12 cellular contexts compared by ENCODE assay signal in genomic region chr15:80550219-80550909, GRCh38.
DNase-seq lines count a peak whose midpoint lies in the region; ATAC-seq and TF ChIP-seq lines count a peak whose summit lies in the region.
"Had no signal": no experiment of that assay in that cellular context is flagged by ENCODE, and none has a peak within 500 bp of the region (broad histone marks: within the 10 kb centered on the region; RNA-seq: fewer than 3 reads in every experiment).

No MANE protein-coding gene starts in this region.

- H3K36me3 ChIP-seq in adipocyte (ENCODE audit: control insufficient read depth, insufficient read depth, low read length, severe bottlenecking) (peaks cover 3% of the 10 kb centered on the region), esophagus squamous epithelium (no peaks in the 10 kb centered on the region)

- TF ChIP-seq POLR2A in esophagus squamous epithelium (IDR thresholded peaks at IDR 0.05): no peak

- no peak for TF ChIP-seq CTCF in esophagus squamous epithelium (IDR thresholded peaks at IDR 0.05)

- H3K27me3 ChIP-seq in adipocyte (replicated peaks; ENCODE audit: control insufficient read depth, insufficient read depth, low read length) (no peaks in the 10 kb centered on the region), esophagus squamous epithelium (no peaks in the 10 kb centered on the region)

- no peak overlapping the region for H3K27ac ChIP-seq in esophagus squamous epithelium
- H3K27ac ChIP-seq: KMS-11 had no signal

- intact Hi-C loops in esophagus squamous epithelium (cut with DNase I): no loop called here

- H3K9me3 ChIP-seq in adipocyte (ENCODE audit: control insufficient read depth, low read length) (no peaks in the 10 kb centered on the region), esophagus squamous epithelium (no peaks in the 10 kb centered on the region)

- H3K4me1 ChIP-seq in adipocyte (ENCODE audit: control insufficient read depth, insufficient read depth, low read length) (peaks cover 30% of the 10 kb centered on the region), esophagus squamous epithelium (no peaks in the 10 kb centered on the region)

- 54 to 61% methylated on average over 4 to 5 of the region's 5 CpGs for WGBS in esophagus squamous epithelium, 2 donors

- peak; percentile 72 for DNase-seq in AG08396 (ENCODE audit: low spot score)
- peak; percentile 92 for DNase-seq in adipocyte (ENCODE audit: low read depth)
- peak; percentile 31 for DNase-seq in kidney glomerular epithelial cell (lab: John Stamatoyannopoulos, UW)
- DNase-seq in RPMI8226: no peak
- DNase-seq in hypothalamus (lab: John Stamatoyannopoulos, UW): no peak
- DNase-seq in esophagus squamous epithelium (lab: John Stamatoyannopoulos, UW): no peak
- DNase-seq: activated CD4-positive, alpha-beta T cell treated with anti-CD3 and anti-CD28 coated beads, Interleukin-2, amount 10 ng/mL, durations not matched to agents 24 days and 14 days; caudate nucleus; CD4-positive, alpha-beta T cell had no signal

- peak overlapping the region; percentile 63 for H3K4me3 ChIP-seq in adipocyte (ENCODE audit: low read length)
- H3K4me3 ChIP-seq in esophagus squamous epithelium: no peak overlapping the region

- peak overlapping the region; percentile 65 for H3K9ac ChIP-seq in adipocyte (ENCODE audit: low read length)
- H3K9ac ChIP-seq: KMS-11 had no signal

- ATAC-seq in HG02571 (IDR thresholded peaks at IDR 0.05; ENCODE audit: unreplicated experiment) (peak; percentile 59), HG03039 (IDR thresholded peaks at IDR 0.05; ENCODE audit: unreplicated experiment) (no peak)

Comparison
In these comparisons a context has a peak if more than half of its experiments do, and no peak if none do; other contexts are left out.
1. DNase-seq: peak in AG08396 (single experiment), adipocyte (single experiment) and kidney glomerular epithelial cell (single experiment); none in RPMI8226 (single experiment), hypothalamus (0 of 51) and esophagus squamous epithelium (single experiment).